ENCODE assay signal across 18 cellular contexts in the genomic region with DNA sequence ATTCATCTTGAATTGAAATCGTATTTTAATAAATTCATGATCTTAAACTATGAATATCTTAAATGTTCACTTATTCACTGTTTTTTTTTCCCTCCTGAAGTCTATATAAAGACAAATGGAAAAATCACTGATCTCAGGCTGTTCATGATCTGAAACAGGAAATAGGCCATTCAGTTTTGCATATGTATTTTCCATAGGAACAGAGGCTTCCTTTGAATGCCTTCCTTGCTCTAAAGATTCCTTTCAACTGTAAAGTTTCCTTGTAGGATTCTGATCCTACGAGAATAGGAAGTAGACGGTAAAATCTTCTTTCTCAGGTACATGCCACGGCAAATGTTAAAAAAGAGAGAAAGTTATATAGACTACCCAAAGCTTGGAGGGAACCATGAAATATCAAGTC.
"Had no signal": no experiment of that assay in that cellular context is flagged by ENCODE, and none has a peak within 500 bp of the region (broad histone marks: within the 10 kb centered on the region; RNA-seq: fewer than 3 reads in every experiment).

No MANE protein-coding gene starts in this region.

- H3K4me3 ChIP-seq: coronary artery, heart left ventricle, psoas muscle, skin epidermis, testis, transverse colon had no signal

- H3K27ac ChIP-seq: coronary artery, foreskin keratinocyte, heart left ventricle, neutrophil, psoas muscle, skin epidermis, testis, transverse colon had no signal

- DNase-seq: effector CD4-positive, alpha-beta T cell; endodermal cell; erythroblast; foreskin keratinocyte; heart left ventricle; kidney glomerular epithelial cell; naive thymus-derived CD4-positive, alpha-beta T cell; nephron progenitor cell; psoas muscle; stimulated activated CD4-positive, alpha-beta T cell treated with anti-CD3 and anti-CD28 coated beads, Interleukin-2, amount 100 ng/mL, for 24 hours; stimulated activated CD4-positive, alpha-beta T cell treated with anti-CD3 and anti-CD28 coated beads, Interleukin-4, amount 100 ng/mL, for 4 hours; stimulated activated naive B cell treated with anti-CD40 and anti-IgM and Interleukin-4, amounts not matched to agents 10 μg/mL and 1 μg/mL and 100 μg/mL, for 72 hours; stimulated activated naive CD8-positive, alpha-beta T cell treated with anti-CD3 and anti-CD28 coated beads, Interleukin-15, amount 100 ng/mL, for 72 hours; testis; transverse colon had no signal

- H3K4me1 ChIP-seq: foreskin keratinocyte, testis, transverse colon had no signal

- H3K9me3 ChIP-seq: heart left ventricle, neutrophil, psoas muscle, testis, transverse colon had no signal

- H3K36me3 ChIP-seq: heart left ventricle, neutrophil, transverse colon had no signal

- H3K27me3 ChIP-seq: foreskin keratinocyte, heart left ventricle, neutrophil, testis, transverse colon had no signal
